In genomic region chr9:97500765-97501176, GRCh38 we compare ENCODE assay signal across 8 cellular contexts. TPM values are rescaled to one million over a fixed set of nuclear protein-coding genes. Genes with fewer than 3 reads are reported as not detected.
A peak's percentile ranks its signal among the peaks of the same experiment; 100 is the strongest.
DNase-seq lines count a peak whose midpoint lies in the region; ATAC-seq and TF ChIP-seq lines count a peak whose summit lies in the region.

No MANE protein-coding gene starts in this region.

- no peak overlapping the region for H3K4me3 ChIP-seq in body of pancreas
- peak overlapping the region; percentile 52 for H3K4me3 ChIP-seq in upper lobe of right lung

- peaks cover 36% of the 10 kb centered on the region for H3K27me3 Mint-ChIP-seq in activated naive CD4-positive, alpha-beta T cell treated with anti-CD3 and anti-CD28 coated beads, Interleukin-2, amount 50 U/mL, for 24 hours
- peaks cover 20% of the 10 kb centered on the region for H3K27me3 Mint-ChIP-seq in memory B cell

- no peak overlapping the region for H3K27ac Mint-ChIP-seq in activated naive CD4-positive, alpha-beta T cell treated with anti-CD3 and anti-CD28 coated beads, Interleukin-2, amount 50 U/mL, for 24 hours
- no peak overlapping the region for H3K27ac Mint-ChIP-seq in activated naive CD4-positive, alpha-beta T cell treated with anti-CD3 and anti-CD28 coated beads, Interleukin-2, amount 50 U/mL, for 72 hours
- no peak overlapping the region for H3K27ac Mint-ChIP-seq in memory B cell

- intact Hi-C loops in body of pancreas (cut with DNase I) (no loop called here), upper lobe of right lung (cut with DNase I) (no loop called here)

- no peak for TF ChIP-seq CTCF in body of pancreas (IDR thresholded peaks at IDR 0.05)
- TF ChIP-seq CTCF in upper lobe of right lung (IDR thresholded peaks at IDR 0.05), result no peak

- H3K27me3 ChIP-seq in body of pancreas, result no peaks in the 10 kb centered on the region
- peaks cover 12% of the 10 kb centered on the region for H3K27me3 ChIP-seq in upper lobe of right lung

- H3K27ac ChIP-seq in body of pancreas (peak overlapping the region; percentile 71 to 92 (median 76)), upper lobe of right lung (no peak overlapping the region)

- peaks cover 11% of the 10 kb centered on the region for H3K36me3 Mint-ChIP-seq in activated naive CD4-positive, alpha-beta T cell treated with anti-CD3 and anti-CD28 coated beads, Interleukin-2, amount 50 U/mL, for 24 hours
- H3K36me3 Mint-ChIP-seq in activated naive CD4-positive, alpha-beta T cell treated with anti-CD3 and anti-CD28 coated beads, Interleukin-2, amount 50 U/mL, for 72 hours, result peaks cover 14 to 18% of the 10 kb centered on the region in 2 donors
- peaks cover 13% of the 10 kb centered on the region for H3K36me3 Mint-ChIP-seq in memory B cell

- no peak for DNase-seq in activated naive CD4-positive, alpha-beta T cell treated with anti-CD3 and anti-CD28 coated beads, Interleukin-2, amount 50 U/mL, for 72 hours (ENCODE audit: low spot score in 2 of 2)
- DNase-seq in body of pancreas (no peak), memory B cell (ENCODE audit: low spot score in 2 of 2) (no peak), upper lobe of right lung (no peak), NCI-H446 (lab: John Stamatoyannopoulos, UW) (no peak), HEK293T (ENCODE audit: extremely low spot score) (no peak)
- DNase-seq in stimulated activated CD4-positive, alpha-beta T cell treated with anti-CD3 and anti-CD28 coated beads, Interleukin-2, amount 100 ng/mL, for 24 hours, result no peak

- CTCF ChIA-PET in HEK293T (lab: Yijun Ruan, JAX), result interaction anchor here (0.6 to 4.1 kb wide), 3 partner anchors 39 to 324 kb away, joined by 3 to 14 read pairs (median 7); no protein-coding TSS in a partner anchor

- H3K4me3 Mint-ChIP-seq in activated naive CD4-positive, alpha-beta T cell treated with anti-CD3 and anti-CD28 coated beads, Interleukin-2, amount 50 U/mL, for 24 hours, result peak overlapping the region; percentile 76
- H3K4me3 Mint-ChIP-seq in memory B cell, result peak overlapping the region; percentile 64

- H3K4me1 ChIP-seq in body of pancreas (peaks cover 53% of the 10 kb centered on the region), upper lobe of right lung (peaks cover 19% of the 10 kb centered on the region)

- H3K9me3 ChIP-seq in body of pancreas, result no peaks in the 10 kb centered on the region
- no peaks in the 10 kb centered on the region for H3K9me3 ChIP-seq in upper lobe of right lung

- peaks cover 21% of the 10 kb centered on the region for H3K4me1 Mint-ChIP-seq in activated naive CD4-positive, alpha-beta T cell treated with anti-CD3 and anti-CD28 coated beads, Interleukin-2, amount 50 U/mL, for 24 hours
- peaks cover 10% of the 10 kb centered on the region for H3K4me1 Mint-ChIP-seq in memory B cell

- no peak for TF ChIP-seq POLR2A in body of pancreas (IDR thresholded peaks at IDR 0.05)

- ATAC-seq in activated naive CD4-positive, alpha-beta T cell treated with anti-CD3 and anti-CD28 coated beads, Interleukin-2, amount 50 U/mL, for 72 hours, result no peak
- ATAC-seq in body of pancreas (no peak), memory B cell (ENCODE audit: low read depth) (no peak), upper lobe of right lung (no peak)

- no peaks in the 10 kb centered on the region for H3K9me3 Mint-ChIP-seq in activated naive CD4-positive, alpha-beta T cell treated with anti-CD3 and anti-CD28 coated beads, Interleukin-2, amount 50 U/mL, for 24 hours
- H3K9me3 Mint-ChIP-seq in activated naive CD4-positive, alpha-beta T cell treated with anti-CD3 and anti-CD28 coated beads, Interleukin-2, amount 50 U/mL, for 72 hours, result peaks cover 0 to 6% of the 10 kb centered on the region in 2 donors
- peaks cover 3% of the 10 kb centered on the region for H3K9me3 Mint-ChIP-seq in memory B cell

- POLR2A ChIA-PET in HEK293T (lab: Yijun Ruan, JAX), result interaction anchor here (0.7 to 2.8 kb wide), 4 partner anchors 10 to 132 kb away, joined by 4 to 13 read pairs (median 8); partner anchors contain the start of genes NCBP1 and TSTD2

- WGBS in body of pancreas, 2 donors, result 10 to 18% methylated on average over 6 of the region's 6 CpGs

- H3K36me3 ChIP-seq in body of pancreas (replicated peaks in 1 of 2; ENCODE audit: insufficient read depth in 1 of 2, low read depth in 2 of 2) (peaks cover 0 to 2% of the 10 kb centered on the region in 2 donors), upper lobe of right lung (peaks cover 11% of the 10 kb centered on the region)

TF ChIP-seq in HEK293T, 16 proteins besides CTCF, POLR2A, EP300 and RAD21:
- TF ChIP-seq SUZ12 (IDR thresholded peaks at IDR 0.05), result no peak
- no peak for TF ChIP-seq TARDBP (IDR thresholded peaks at IDR 0.05)

RNA-seq across cellular contexts. Expression of gene TMOD1, which starts 0.7 kb away (rescaled TPM):
- total RNA-seq in activated naive CD4-positive, alpha-beta T cell treated with anti-CD3 and anti-CD28 coated beads, Interleukin-2, amount 50 U/mL, for 72 hours, result 1 to 10 TPM in 1 of 2 donors, under 1 TPM in 1; 0.96 to 1.5 TPM
- total RNA-seq in body of pancreas (10 to 100 TPM in 1 of 2 donors, 1 to 10 TPM in 1; 9.2 to 16.1 TPM), upper lobe of right lung (11.3 TPM)
